14 cellular contexts compared by ENCODE assay signal in genomic region chr10:30374353-30374752, GRCh38. TPM values are rescaled to one million over a fixed set of nuclear protein-coding genes. Genes with fewer than 3 reads are reported as not detected.
DNase-seq lines count a peak whose midpoint lies in the region; ATAC-seq and TF ChIP-seq lines count a peak whose summit lies in the region.
"Had no signal": no experiment of that assay in that cellular context is flagged by ENCODE, and none has a peak within 500 bp of the region (broad histone marks: within the 10 kb centered on the region; RNA-seq: fewer than 3 reads in every experiment).

No MANE protein-coding gene starts in this region.

- H3K4me3 ChIP-seq in endodermal cell (ENCODE audit: low read length) = no peak overlapping the region
- no peak overlapping the region for H3K4me3 ChIP-seq in sigmoid colon
- H3K4me3 ChIP-seq in gastroesophageal sphincter = no peak overlapping the region

- H3K27ac Mint-ChIP-seq in endodermal cell = peak overlapping the region; percentile 85
- H3K27ac Mint-ChIP-seq in activated CD4-positive, alpha-beta T cell treated with anti-CD3 and anti-CD28 coated beads, Interleukin-2, amount 10 ng/mL, durations not matched to agents 24 days and 14 days = no peak overlapping the region

- no peak overlapping the region for H3K4me3 Mint-ChIP-seq in endodermal cell
- H3K4me3 Mint-ChIP-seq in activated CD4-positive, alpha-beta T cell treated with anti-CD3 and anti-CD28 coated beads, Interleukin-2, amount 10 ng/mL, durations not matched to agents 24 days and 14 days = no peak overlapping the region

- H3K9me3 ChIP-seq in endodermal cell (ENCODE audit: control insufficient read depth, low read length) (no peaks in the 10 kb centered on the region), sigmoid colon (no peaks in the 10 kb centered on the region), gastroesophageal sphincter (no peaks in the 10 kb centered on the region)

- H3K27me3 Mint-ChIP-seq in endodermal cell (ENCODE audit: insufficient read depth) = no peaks in the 10 kb centered on the region
- H3K27me3 Mint-ChIP-seq in activated CD4-positive, alpha-beta T cell treated with anti-CD3 and anti-CD28 coated beads, Interleukin-2, amount 10 ng/mL, durations not matched to agents 24 days and 14 days = peaks cover 25% of the 10 kb centered on the region

- H3K9me3 Mint-ChIP-seq in endodermal cell = no peaks in the 10 kb centered on the region
- no peaks in the 10 kb centered on the region for H3K9me3 Mint-ChIP-seq in activated CD4-positive, alpha-beta T cell treated with anti-CD3 and anti-CD28 coated beads, Interleukin-2, amount 10 ng/mL, durations not matched to agents 24 days and 14 days
- H3K9me3 Mint-ChIP-seq: activated T-helper 1 cell treated with anti-CD3 and anti-CD28 coated beads, Interleukin-12 subunit alpha, Interleukin-12 subunit beta, Interleukin-2, Interleukin-4 antibody, amounts not matched to agents 30 ng/mL and 10 ng/mL and 1 ng/mL, durations not matched to agents 14 hours and 24 hours and 36 hours had no signal

- peaks cover 29% of the 10 kb centered on the region for H3K4me1 Mint-ChIP-seq in endodermal cell
- H3K4me1 Mint-ChIP-seq in activated CD4-positive, alpha-beta T cell treated with anti-CD3 and anti-CD28 coated beads, Interleukin-2, amount 10 ng/mL, durations not matched to agents 24 days and 14 days = peaks cover 31% of the 10 kb centered on the region

- ATAC-seq in HG03460 (IDR thresholded peaks at IDR 0.05; ENCODE audit: unreplicated experiment) (no peak), gastroesophageal sphincter (no peak)
- ATAC-seq: left colon had no signal

- no peak overlapping the region for H3K9ac ChIP-seq in endodermal cell (ENCODE audit: extremely low read depth, low read length, poor library complexity, severe bottlenecking)

- intact Hi-C loops in sigmoid colon (cut with DNase I) = no loop called here
- intact Hi-C loops in activated CD4-positive, alpha-beta T cell treated with anti-CD3 and anti-CD28 coated beads, Interleukin-2, amount 10 ng/mL, durations not matched to agents 24 days and 14 days (cut with micrococcal nuclease) = no loop called here

- H3K36me3 ChIP-seq in endodermal cell (ENCODE audit: control insufficient read depth, insufficient read depth, low read length) = no peaks in the 10 kb centered on the region
- no peaks in the 10 kb centered on the region for H3K36me3 ChIP-seq in sigmoid colon
- no peaks in the 10 kb centered on the region for H3K36me3 ChIP-seq in gastroesophageal sphincter

- no peak for TF ChIP-seq CTCF in endodermal cell (conservative IDR thresholded peaks at IDR 0.05)
- TF ChIP-seq CTCF in sigmoid colon (IDR thresholded peaks at IDR 0.05) = no peak
- TF ChIP-seq CTCF in gastroesophageal sphincter (IDR thresholded peaks at IDR 0.05) = no peak

- WGBS in endodermal cell (ENCODE audit: insufficient coverage in 1 of 2, insufficient read length in 1 of 2), 2 experiments = 88 to 91% methylated on average over 3 to 6 of the region's 6 CpGs
- WGBS in sigmoid colon, 2 donors = 73 to 93% methylated on average over 6 of the region's 6 CpGs
- WGBS in gastroesophageal sphincter (ENCODE audit: low coverage in 1 of 2), 2 donors = 83 to 92% methylated on average over 4 of the region's 6 CpGs

- no peaks in the 10 kb centered on the region for H3K36me3 Mint-ChIP-seq in endodermal cell (ENCODE audit: low read depth)
- H3K36me3 Mint-ChIP-seq in activated CD4-positive, alpha-beta T cell treated with anti-CD3 and anti-CD28 coated beads, Interleukin-2, amount 10 ng/mL, durations not matched to agents 24 days and 14 days (ENCODE audit: low read depth) = no peaks in the 10 kb centered on the region

- H3K27ac ChIP-seq in endodermal cell (ENCODE audit: low read depth, low read length) = no peak overlapping the region
- no peak overlapping the region for H3K27ac ChIP-seq in sigmoid colon
- no peak overlapping the region for H3K27ac ChIP-seq in gastroesophageal sphincter
- H3K27ac ChIP-seq: HL-60 had no signal

- no peak for TF ChIP-seq POLR2A in sigmoid colon (IDR thresholded peaks at IDR 0.05)
- no peak for TF ChIP-seq POLR2A in gastroesophageal sphincter (IDR thresholded peaks at IDR 0.05)

- peak; percentile 17 for DNase-seq in stimulated activated CD4-positive, alpha-beta T cell treated with anti-CD3 and anti-CD28 coated beads, Interleukin-1b, Interleukin-23, amount 100 ng/mL, for 48 hours
- DNase-seq in stimulated activated CD4-positive, alpha-beta T cell treated with anti-CD3 and anti-CD28 coated beads, Interleukin-2, amount 100 ng/mL, for 24 hours = no peak
- DNase-seq in NCI-H1048 (lab: John Stamatoyannopoulos, UW) = peak; percentile 60
- peak; percentile 91 for DNase-seq in endodermal cell
- peak; percentile 53 for DNase-seq in sigmoid colon
- DNase-seq in activated CD4-positive, alpha-beta T cell treated with anti-CD3 and anti-CD28 coated beads, Interleukin-2, amount 10 ng/mL, durations not matched to agents 24 days and 14 days = no peak
- DNase-seq: left colon; NCI-H226; stimulated activated CD4-positive, alpha-beta T cell treated with anti-CD3 and anti-CD28 coated beads, Interleukin-12 subunit alpha, Interleukin-12 subunit beta, amount 100 ng/mL, for 4 hours; substantia nigra had no signal

- no peak for TF ChIP-seq EP300 in sigmoid colon (IDR thresholded peaks at IDR 0.05)
- no peak for TF ChIP-seq EP300 in gastroesophageal sphincter (IDR thresholded peaks at IDR 0.05)

- H3K4me1 ChIP-seq in endodermal cell (ENCODE audit: control insufficient read depth, insufficient read depth, low read length) (no peaks in the 10 kb centered on the region), sigmoid colon (peaks cover 0 to 51% (median 22%) of the 10 kb centered on the region in 4 donors), gastroesophageal sphincter (no peaks in the 10 kb centered on the region)

- no peaks in the 10 kb centered on the region for H3K27me3 ChIP-seq in endodermal cell (ENCODE audit: control insufficient read depth, insufficient read depth, low read length, poor library complexity, severe bottlenecking)
- H3K27me3 ChIP-seq in sigmoid colon = no peaks in the 10 kb centered on the region
- no peaks in the 10 kb centered on the region for H3K27me3 ChIP-seq in gastroesophageal sphincter

RNA-seq across cellular contexts. Expression of gene MTPAP, which starts 25.3 kb away (rescaled TPM):
- total RNA-seq in endodermal cell = 10 to 100 TPM; 33.6 to 36.6 TPM
- polyA plus RNA-seq in endodermal cell (2013, experiment 1 of 2) = 23.0 TPM
- polyA plus RNA-seq in endodermal cell (2013, experiment 2 of 2) = 19.7 TPM
- 10 to 100 TPM; 14.3 to 26.1 (median 18.0) TPM for total RNA-seq in sigmoid colon
- polyA plus RNA-seq in sigmoid colon = 1 to 10 TPM; 3.6 to 8.2 (median 4.9) TPM
- total RNA-seq in activated CD4-positive, alpha-beta T cell treated with anti-CD3 and anti-CD28 coated beads, Interleukin-2, amount 10 ng/mL, durations not matched to agents 24 days and 14 days = 56.9 and 60.5 TPM in 2 replicates
- 10 to 100 TPM; 13.6 to 19.9 (median 15.4) TPM for total RNA-seq in gastroesophageal sphincter

RNA-seq across cellular contexts. Expression of gene MAP3K8, which starts 59.6 kb away (rescaled TPM):
- total RNA-seq in endodermal cell (10 to 100 TPM; 10.2 to 11.7 TPM), sigmoid colon (10 to 100 TPM; 13.6 to 66.5 (median 17.2) TPM), gastroesophageal sphincter (10 to 100 TPM; 18.4 to 63.8 (median 28.5) TPM)
- 9.2 TPM for polyA plus RNA-seq in endodermal cell (2013, experiment 1 of 2)
- polyA plus RNA-seq in endodermal cell (2013, experiment 2 of 2) = 10.8 TPM
- polyA plus RNA-seq in sigmoid colon = 10 to 100 TPM in 1 of 3 donors, 1 to 10 TPM in 2; 6.0 to 17.5 (median 7.2) TPM
- 20.9 and 22.0 TPM in 2 replicates for total RNA-seq in activated CD4-positive, alpha-beta T cell treated with anti-CD3 and anti-CD28 coated beads, Interleukin-2, amount 10 ng/mL, durations not matched to agents 24 days and 14 days

Comparison
In these comparisons a context has a peak if more than half of its experiments do, and no peak if none do; other contexts are left out.
1. DNase-seq: peak in stimulated activated CD4-positive, alpha-beta T cell treated with anti-CD3 and anti-CD28 coated beads, Interleukin-1b, Interleukin-23, amount 100 ng/mL, for 48 hours (single experiment), NCI-H1048 (single experiment), endodermal cell (single experiment) and sigmoid colon (single experiment); none in stimulated activated CD4-positive, alpha-beta T cell treated with anti-CD3 and anti-CD28 coated beads, Interleukin-2, amount 100 ng/mL, for 24 hours (0 of 2) and activated CD4-positive, alpha-beta T cell treated with anti-CD3 and anti-CD28 coated beads, Interleukin-2, amount 10 ng/mL, durations not matched to agents 24 days and 14 days (single experiment).